2 cellular contexts compared by ENCODE assay signal in genomic region chr17:61511480-61512182, GRCh38.
TF ChIP-seq lines count a peak whose summit lies in the region.

No MANE protein-coding gene starts in this region.

TF ChIP-seq in HCT116, 20 proteins besides CTCF, POLR2A, EP300 and RAD21 (continued from another document):
- TF ChIP-seq REST (IDR thresholded peaks at IDR 0.05; ENCODE audit: low read depth) (no peak), SP1 (IDR thresholded peaks at IDR 0.05; ENCODE audit: low read depth) (no peak), MAX (IDR thresholded peaks at IDR 0.05) (no peak), SIN3A (IDR thresholded peaks at IDR 0.05; ENCODE audit: low read depth) (no peak), EZH2 (IDR thresholded peaks at IDR 0.05) (no peak), CEBPB (IDR thresholded peaks at IDR 0.05; ENCODE audit: low read depth) (no peak), EZH2phosphoT487 (IDR thresholded peaks at IDR 0.05; ENCODE audit: borderline replicate concordance) (no peak), EGR1 (IDR thresholded peaks at IDR 0.05; ENCODE audit: low read depth) (no peak), JUND (IDR thresholded peaks at IDR 0.05) (no peak), TCF7L2 (IDR thresholded peaks at IDR 0.05; ENCODE audit: borderline replicate concordance, extremely low read depth, insufficient read depth, insufficient read length) (no peak), ZFX (IDR thresholded peaks at IDR 0.05) (no peak), ELF1 (IDR thresholded peaks at IDR 0.05; ENCODE audit: borderline replicate concordance, low read depth) (no peak), SRF (IDR thresholded peaks at IDR 0.05; ENCODE audit: low read depth) (no peak), ZNF274 (IDR thresholded peaks at IDR 0.05; ENCODE audit: low read depth, low read length) (no peak)

TF ChIP-seq in SK-N-SH, 30 proteins besides CTCF, POLR2A, EP300 and RAD21 (continued from another document):
- TF ChIP-seq USF1 (IDR thresholded peaks at IDR 0.05; ENCODE audit: borderline replicate concordance, low read depth) = no peak
- no peak for TF ChIP-seq JUND (IDR thresholded peaks at IDR 0.05)
- TF ChIP-seq RXRA (IDR thresholded peaks at IDR 0.05; ENCODE audit: borderline replicate concordance, low read depth) = no peak
- no peak for TF ChIP-seq MEF2A (IDR thresholded peaks at IDR 0.05; ENCODE audit: borderline replicate concordance, low read depth)
- no peak for TF ChIP-seq YY1 (IDR thresholded peaks at IDR 0.05; ENCODE audit: low read depth)
- TF ChIP-seq FOSL2 (IDR thresholded peaks at IDR 0.05; ENCODE audit: borderline replicate concordance, low read depth) = no peak
- TF ChIP-seq ELF1 (IDR thresholded peaks at IDR 0.05) = no peak
- TF ChIP-seq GATA2 (CRISPR knock-in tag; IDR thresholded peaks at IDR 0.05) = no peak
- TF ChIP-seq TCF12 (IDR thresholded peaks at IDR 0.05) = no peak
- no peak for TF ChIP-seq CHD2 (IDR thresholded peaks at IDR 0.05; ENCODE audit: low read length, partially characterized antibody)
